22 cellular contexts compared by ENCODE assay signal in the genomic region with DNA sequence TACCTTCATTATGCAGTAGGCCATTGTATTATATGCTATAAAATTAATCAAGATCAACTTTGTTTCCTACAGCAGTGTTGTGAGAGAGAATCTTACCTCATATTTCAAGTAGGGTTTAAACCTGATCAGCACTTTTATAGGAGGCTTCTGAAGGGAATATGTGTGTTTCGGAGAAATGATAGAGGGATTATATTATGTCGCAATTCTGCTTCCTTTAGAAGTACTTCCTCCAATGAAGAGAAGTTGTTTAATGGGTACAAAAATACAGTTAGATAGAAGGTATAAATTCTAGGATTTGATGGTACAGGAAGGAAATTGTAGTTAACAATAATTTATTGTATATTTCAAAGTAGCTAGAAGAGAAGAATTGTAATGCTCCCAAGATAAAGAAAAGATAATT. TPM values are rescaled to one million over a fixed set of nuclear protein-coding genes. Genes with fewer than 3 reads are reported as not detected.
A peak's percentile ranks its signal among the peaks of the same experiment; 100 is the strongest.
DNase-seq lines count a peak whose midpoint lies in the region; ATAC-seq and TF ChIP-seq lines count a peak whose summit lies in the region.
"Had no signal": no experiment of that assay in that cellular context is flagged by ENCODE, and none has a peak within 500 bp of the region (broad histone marks: within the 10 kb centered on the region; RNA-seq: fewer than 3 reads in every experiment).

No MANE protein-coding gene starts in this region.

- H3K18ac ChIP-seq in IMR-90 (ENCODE audit: low read depth, low read length), result no peak overlapping the region

- H2BK5ac ChIP-seq in IMR-90 (ENCODE audit: low read depth, low read length, poor library complexity, severe bottlenecking), result no peak overlapping the region

- TF ChIP-seq RAD21 in IMR-90 (IDR thresholded peaks at IDR 0.05; ENCODE audit: low read length), result no peak

- no peak overlapping the region for H3K4me2 ChIP-seq in IMR-90 (ENCODE audit: low read depth, low read length)
- H3K4me2 ChIP-seq: BLaER1 had no signal

- peak; percentile 75 for DNase-seq in A673 (ENCODE audit: low spot score)
- DNase-seq in IMR-90, result no peak
- peak; percentile 16 for DNase-seq in OCI-M1 (lab: John Stamatoyannopoulos, UW)
- DNase-seq in iris pigment epithelial cell (ENCODE audit: low read depth), result peak; percentile 49
- DNase-seq in esophagus squamous epithelium (lab: John Stamatoyannopoulos, UW), result no peak
- DNase-seq in NCI-H146 treated with DMSO at 0.1 percent for 48 hours (lab: John Stamatoyannopoulos, UW; ENCODE audit: unreplicated experiment), result no peak
- DNase-seq in heart right ventricle, result no peak
- DNase-seq: CD4-positive, alpha-beta T cell; COR-L47; DND-41; HCEC 1CT; Karpas-422; NCI-H1092 treated with DMSO at 0.1 percent for 48 hours; NCI-H1436 treated with DMSO at 0.1 percent for 48 hours; NCI-H2029 treated with DMSO at 0.1 percent for 48 hours; NCI-H226; NCI-H510A treated with DMSO at 0.1 percent for 48 hours; NCI-H748 treated with DMSO at 0.1 percent for 48 hours; NK-92 treated with Interleukin-12 subunit alpha and Interleukin-12 subunit beta, amount 100 ng/mL, for 24 hours; PC-3; Right ventricle myocardium superior had no signal

- H3K27ac ChIP-seq in A673 (ENCODE audit: low read depth, low read length, poor library complexity, severe bottlenecking) (no peak overlapping the region), IMR-90 (ENCODE audit: insufficient read depth, low read length) (no peak overlapping the region), esophagus squamous epithelium (no peak overlapping the region), heart right ventricle (no peak overlapping the region)
- H3K27ac ChIP-seq: BLaER1 had no signal

- no peak overlapping the region for H2BK20ac ChIP-seq in IMR-90 (ENCODE audit: low read depth, low read length)

- ATAC-seq in IMR-90 (ENCODE audit: low read depth) (no peak), heart right ventricle (no peak)

- H3K4me3 ChIP-seq in A673 (ENCODE audit: low read depth, low read length, poor library complexity, severe bottlenecking) (no peak overlapping the region), IMR-90 (ENCODE audit: insufficient read depth, low read depth, low read length) (no peak overlapping the region), esophagus squamous epithelium (no peak overlapping the region), heart right ventricle (no peak overlapping the region)
- H3K4me3 ChIP-seq: BLaER1 had no signal

- TF ChIP-seq CTCF in A673 (conservative IDR thresholded peaks at IDR 0.05; ENCODE audit: low read depth, low read length) (no peak), IMR-90 (conservative IDR thresholded peaks at IDR 0.05; ENCODE audit: low read depth, low read length) (no peak), esophagus squamous epithelium (IDR thresholded peaks at IDR 0.05) (no peak), heart right ventricle (IDR thresholded peaks at IDR 0.05) (no peak)

- H2AFZ ChIP-seq in IMR-90 (replicated peaks; ENCODE audit: low read length, poor library complexity), result no peak overlapping the region

- POLR2A ChIA-PET in A673 (lab: Charles Lee; ENCODE audit: low non-redundant PET) (no interaction called here), IMR-90 (lab: Charles Lee; ENCODE audit: unreplicated experiment) (no interaction called here)

- H2BK15ac ChIP-seq in IMR-90 (ENCODE audit: low read depth, low read length), result no peak overlapping the region

- no peak overlapping the region for H2BK120ac ChIP-seq in IMR-90 (ENCODE audit: low read depth, low read length)

- no peak overlapping the region for H3K4ac ChIP-seq in IMR-90 (ENCODE audit: low read depth, low read length)

- no peak overlapping the region for H4K8ac ChIP-seq in IMR-90 (ENCODE audit: low read depth in 2 of 2, low read length in 2 of 2)

- no TSS peak for BruUV-seq in A673 (replicated peaks; lab: Mats Ljungman, UMichigan)
- BruUV-seq in IMR-90 (replicated peaks; lab: Mats Ljungman, UMichigan), result no TSS peak

- H3K36me3 ChIP-seq in A673 (ENCODE audit: insufficient read depth, low read length, poor library complexity, severe bottlenecking), result no peaks in the 10 kb centered on the region
- H3K36me3 ChIP-seq in IMR-90 (ENCODE audit: control insufficient read depth, insufficient read depth, low read length), result no peaks in the 10 kb centered on the region
- H3K36me3 ChIP-seq in esophagus squamous epithelium, result peaks cover 0 to 3% (median 0%) of the 10 kb centered on the region in 3 donors
- H3K36me3 ChIP-seq in heart right ventricle, result peaks cover 0 to 22% (median 1%) of the 10 kb centered on the region in 9 donors

- H4K20me1 ChIP-seq in IMR-90 (ENCODE audit: insufficient read depth, low read length), result no peaks in the 10 kb centered on the region
- H4K20me1 ChIP-seq: BLaER1 had no signal

- CTCF ChIA-PET in A673 (lab: Charles Lee), result no interaction called here
- CTCF ChIA-PET in IMR-90 (lab: Yijun Ruan, JAX), result interaction anchor here (1.2 kb wide), 1 partner anchor 132 kb away, joined by 3 read pairs; no protein-coding TSS in a partner anchor

- no peaks in the 10 kb centered on the region for H3K27me3 ChIP-seq in A673 (replicated peaks; ENCODE audit: insufficient read depth, low read depth, low read length, poor library complexity)
- no peaks in the 10 kb centered on the region for H3K27me3 ChIP-seq in IMR-90 (ENCODE audit: control insufficient read depth, insufficient read depth, low read length)
- no peaks in the 10 kb centered on the region for H3K27me3 ChIP-seq in esophagus squamous epithelium
- no peaks in the 10 kb centered on the region for H3K27me3 ChIP-seq in heart right ventricle
- H3K27me3 ChIP-seq: BLaER1 had no signal

- H3K14ac ChIP-seq in IMR-90 (replicated peaks; ENCODE audit: low read depth, low read length), result no peak overlapping the region

- no peaks in the 10 kb centered on the region for H3K9me1 ChIP-seq in IMR-90 (ENCODE audit: insufficient read depth, low read length)

- H4K91ac ChIP-seq in IMR-90 (ENCODE audit: insufficient read depth, low read depth, low read length), result no peak overlapping the region

- H3K56ac ChIP-seq in IMR-90 (ENCODE audit: extremely low read depth, insufficient read depth, low read length), result no peak overlapping the region

- H4K5ac ChIP-seq in IMR-90 (ENCODE audit: low read depth, low read length), result no peak overlapping the region

- H3K23ac ChIP-seq in IMR-90 (ENCODE audit: low read depth, low read length), result no peak overlapping the region

- intact Hi-C loops in A673 (cut with micrococcal nuclease; ENCODE audit: unreplicated experiment) (loop anchor here (2.0 to 10.0 kb wide), 3 partner anchors 115 to 387 kb away; no protein-coding TSS in a partner anchor), IMR-90 (cut with micrococcal nuclease) (loop anchor here (5.0 kb wide), 1 partner anchor 165 kb away; no protein-coding TSS in a partner anchor), esophagus squamous epithelium (cut with DNase I) (no loop called here), heart right ventricle (cut with DNase I) (no loop called here)

- TF ChIP-seq POLR2A in IMR-90 (IDR thresholded peaks at IDR 0.05; ENCODE audit: low read depth, low read length), result no peak
- TF ChIP-seq POLR2A in esophagus squamous epithelium (IDR thresholded peaks at IDR 0.05), result no peak

- H3K79me1 ChIP-seq in IMR-90 (ENCODE audit: low read depth in 1 of 2, low read length in 2 of 2), result no peaks in the 10 kb centered on the region; a peak in 1 of 4 replicates

- H3K9ac ChIP-seq in IMR-90 (ENCODE audit: low read depth, low read length), result no peak overlapping the region
- H3K9ac ChIP-seq: BLaER1 had no signal

- WGBS in IMR-90 (ENCODE audit: extremely low coverage in 2 of 2, insufficient read length in 1 of 2), 2 experiments, result no CpG with 5 or more reads among the region's 2 CpGs
- WGBS in esophagus squamous epithelium, 2 donors, result 73 to 97% methylated on average over 2 of the region's 2 CpGs
- WGBS in heart right ventricle, 2 donors, result 88 to 96% methylated on average over 2 of the region's 2 CpGs

- H3K4me1 ChIP-seq in A673 (ENCODE audit: insufficient read depth, low read length, poor library complexity, severe bottlenecking) (peaks cover 42% of the 10 kb centered on the region), IMR-90 (ENCODE audit: control insufficient read depth, insufficient read depth, low read length) (no peaks in the 10 kb centered on the region), esophagus squamous epithelium (no peaks in the 10 kb centered on the region), heart right ventricle (peaks cover 0 to 10% (median 0%) of the 10 kb centered on the region in 9 donors)
- H3K4me1 ChIP-seq: BLaER1 had no signal

- no peak overlapping the region for H2AK9ac ChIP-seq in IMR-90 (replicated peaks; ENCODE audit: low read depth, low read length, poor library complexity)

- no peak overlapping the region for H2AK5ac ChIP-seq in IMR-90 (ENCODE audit: low read depth, low read length)

- in situ Hi-C loops in IMR-90 (cut with MboI; ENCODE audit: low sequenced_read_pairs), result no loop called here

- dilution Hi-C loops in IMR-90 (cut with HindIII; ENCODE audit: low sequenced_read_pairs, unreplicated experiment), result no loop called here

- H3K9me3 ChIP-seq in A673 (ENCODE audit: low read depth, low read length, poor library complexity, severe bottlenecking) (no peaks in the 10 kb centered on the region), IMR-90 (ENCODE audit: control insufficient read depth, insufficient read depth, low read length) (no peaks in the 10 kb centered on the region), esophagus squamous epithelium (no peaks in the 10 kb centered on the region), heart right ventricle (no peaks in the 10 kb centered on the region)
- H3K9me3 ChIP-seq: BLaER1 had no signal

TF ChIP-seq in IMR-90, 13 proteins besides CTCF, POLR2A, EP300 and RAD21:
- TF ChIP-seq NFE2L2 (IDR thresholded peaks at IDR 0.05; ENCODE audit: low read depth, low read length) (no peak), CEBPB (IDR thresholded peaks at IDR 0.05; ENCODE audit: low read depth, low read length) (peak; percentile 79)

RNA-seq across cellular contexts. Expression of a gene that starts 54.9 kb away (rescaled TPM):
- total RNA-seq in A673 (2021) (12.3 and 15.6 TPM in 2 replicates), IMR-90 (2012; rRNA removed) (6.8 and 11.1 TPM in 2 replicates), esophagus squamous epithelium (10 to 100 TPM in 1 of 4 donors, 1 to 10 TPM in 3; 3.6 to 13.2 (median 6.7) TPM), heart right ventricle (1 to 10 TPM; 5.9 to 9.6 (median 7.1) TPM)
- polyA plus RNA-seq in IMR-90 (2012; rRNA removed) (4.9 TPM in 2 replicates), heart right ventricle (1 to 10 TPM; 3.3 to 4.1 TPM)
- 1.2 and 1.6 TPM in 2 replicates for polyA plus RNA-seq in IMR-90 (2012; cell fraction: cytosol; rRNA removed)
- 0.98 and 3.2 TPM in 2 replicates for polyA plus RNA-seq in IMR-90 (2012; cell fraction: nucleus; rRNA removed; ENCODE audit: low replicate concordance)

RNA-seq across cellular contexts. Expression of a gene that starts 55.0 kb away (rescaled TPM):
- total RNA-seq in A673 (2021), result 6.5 and 9.8 TPM in 2 replicates
- total RNA-seq in IMR-90 (2012; rRNA removed), result 2.3 and 3.9 TPM in 2 replicates
- 0.95 and 1.1 TPM in 2 replicates for polyA plus RNA-seq in IMR-90 (2012; rRNA removed)
- 0.31 and 0.42 TPM in 2 replicates for polyA plus RNA-seq in IMR-90 (2012; cell fraction: cytosol; rRNA removed)
- 0.17 and 0.34 TPM in 2 replicates for polyA plus RNA-seq in IMR-90 (2012; cell fraction: nucleus; rRNA removed; ENCODE audit: low replicate concordance)
- total RNA-seq in esophagus squamous epithelium, result 1 to 10 TPM; 1.4 to 4.4 (median 3.8) TPM
- 1 to 10 TPM; 2.6 to 4.9 (median 3.0) TPM for total RNA-seq in heart right ventricle
- 1 to 10 TPM; 1.6 to 2.5 TPM for polyA plus RNA-seq in heart right ventricle

Comparison
In these comparisons a context has a peak if more than half of its experiments do, and no peak if none do; other contexts are left out.
1. DNase-seq: peak in A673 (single experiment), OCI-M1 (single experiment) and iris pigment epithelial cell (single experiment); none in IMR-90 (single experiment), esophagus squamous epithelium (single experiment), NCI-H146 treated with DMSO at 0.1 percent for 48 hours (single experiment) and heart right ventricle (0 of 2).
2. intact Hi-C loops: an anchor here in A673 (2.0 to 10.0 kb wide) and IMR-90 (5.0 kb wide); none called in esophagus squamous epithelium and heart right ventricle.